1 cellular context compared by ENCODE assay signal in genomic region chr10:29658984-29659769, GRCh38.
TF ChIP-seq lines count a peak whose summit lies in the region.

No MANE protein-coding gene starts in this region.

TF ChIP-seq in HepG2, 621 proteins besides CTCF, POLR2A, EP300 and RAD21 (continued from another document and continues in another):
- TF ChIP-seq MNT (IDR thresholded peaks at IDR 0.05) (no peak), SMARCE1 (IDR thresholded peaks at IDR 0.05; ENCODE audit: borderline replicate concordance) (no peak), ESRRA (CRISPR knock-in tag; IDR thresholded peaks at IDR 0.05; ENCODE audit: low read depth) (no peak), CHD4 (IDR thresholded peaks at IDR 0.05; ENCODE audit: borderline replicate concordance, low read length) (no peak), TP53 (CRISPR knock-in tag; conservative IDR thresholded peaks at IDR 0.05) (no peak), TBP (CRISPR knock-in tag; IDR thresholded peaks at IDR 0.05) (no peak), GPBP1L1 (CRISPR knock-in tag; IDR thresholded peaks at IDR 0.05) (no peak), ZNF883 (CRISPR knock-in tag; IDR thresholded peaks at IDR 0.05; ENCODE audit: not compliant biosample characterization) (no peak), ZNF788 (CRISPR knock-in tag; IDR thresholded peaks at IDR 0.05; ENCODE audit: borderline replicate concordance) (no peak), ARID5B (CRISPR knock-in tag; IDR thresholded peaks at IDR 0.05) (peak; percentile 70), RARA (CRISPR knock-in tag; IDR thresholded peaks at IDR 0.05) (0 out of 2 replicates have a peak, but pooled peaks have one; percentile 45), E2F2 (CRISPR knock-in tag; IDR thresholded peaks at IDR 0.05; ENCODE audit: borderline replicate concordance) (no peak), TRAFD1 (CRISPR knock-in tag; IDR thresholded peaks at IDR 0.05; ENCODE audit: borderline replicate concordance) (no peak), NCOA5 (CRISPR knock-in tag; IDR thresholded peaks at IDR 0.05) (no peak), TARDBP (CRISPR knock-in tag; IDR thresholded peaks at IDR 0.05) (no peak), ZNF800 (CRISPR knock-in tag; IDR thresholded peaks at IDR 0.05) (no peak), YEATS2 (CRISPR knock-in tag; IDR thresholded peaks at IDR 0.05; ENCODE audit: borderline replicate concordance) (peak; percentile 43; the same call in 1 of the 2 replicates), ZSCAN5A (CRISPR knock-in tag; IDR thresholded peaks at IDR 0.05; ENCODE audit: borderline replicate concordance) (no peak), BATF2 (CRISPR knock-in tag; IDR thresholded peaks at IDR 0.05) (no peak), KLF6 (CRISPR knock-in tag; IDR thresholded peaks at IDR 0.05) (no peak), MAFF (IDR thresholded peaks at IDR 0.05; ENCODE audit: low read depth, low read length) (peak; percentile 43), ZNF737 (CRISPR knock-in tag; IDR thresholded peaks at IDR 0.05; ENCODE audit: borderline replicate concordance) (no peak), MEF2D (CRISPR knock-in tag; IDR thresholded peaks at IDR 0.05) (no peak), ZNF484 (CRISPR knock-in tag; IDR thresholded peaks at IDR 0.05; ENCODE audit: borderline replicate concordance, low read depth) (no peak), NR2F2 (IDR thresholded peaks at IDR 0.05; ENCODE audit: borderline replicate concordance, low read depth) (no peak), DNMT1 (CRISPR knock-in tag; IDR thresholded peaks at IDR 0.05) (no peak), ATF3 (CRISPR knock-in tag; IDR thresholded peaks at IDR 0.05) (peak; percentile 81), SCMH1 (CRISPR knock-in tag; IDR thresholded peaks at IDR 0.05; ENCODE audit: borderline replicate concordance) (no peak), ZNF558 (CRISPR knock-in tag; IDR thresholded peaks at IDR 0.05; ENCODE audit: borderline replicate concordance) (no peak), BHLHE40 (IDR thresholded peaks at IDR 0.05; ENCODE audit: low read length) (no peak), PHF21A (CRISPR knock-in tag; IDR thresholded peaks at IDR 0.05) (0 out of 2 replicates have a peak, but pooled peaks have one; percentile 21), TCF7L2 (IDR thresholded peaks at IDR 0.05; ENCODE audit: low read depth, low read length) (no peak), FOXA3 (CRISPR knock-in tag; IDR thresholded peaks at IDR 0.05) (peak; percentile 40; the same call in 1 of the 2 replicates), ATF7-NPFF (CRISPR knock-in tag; IDR thresholded peaks at IDR 0.05; ENCODE audit: low read depth) (no peak), FOXK1 (CRISPR knock-in tag; IDR thresholded peaks at IDR 0.05; ENCODE audit: borderline replicate concordance, low read depth) (no peak; the same call in 1 of the 2 replicates), ZNF326 (CRISPR knock-in tag; IDR thresholded peaks at IDR 0.05; ENCODE audit: borderline replicate concordance) (no peak), LRRFIP1 (CRISPR knock-in tag; conservative IDR thresholded peaks at IDR 0.05) (no peak), MED1 (CRISPR knock-in tag; IDR thresholded peaks at IDR 0.05) (peak; percentile 39; the same call in 1 of the 2 replicates), XRCC5 (optimal IDR thresholded peaks at IDR 0.05; ENCODE audit: low read length) (peak; percentile 81), STAT6 (CRISPR knock-in tag; IDR thresholded peaks at IDR 0.05; ENCODE audit: borderline replicate concordance) (no peak), ZNF572 (CRISPR knock-in tag; IDR thresholded peaks at IDR 0.05) (no peak)
